ENCODE assay signal across 20 cellular contexts in the genomic region with DNA sequence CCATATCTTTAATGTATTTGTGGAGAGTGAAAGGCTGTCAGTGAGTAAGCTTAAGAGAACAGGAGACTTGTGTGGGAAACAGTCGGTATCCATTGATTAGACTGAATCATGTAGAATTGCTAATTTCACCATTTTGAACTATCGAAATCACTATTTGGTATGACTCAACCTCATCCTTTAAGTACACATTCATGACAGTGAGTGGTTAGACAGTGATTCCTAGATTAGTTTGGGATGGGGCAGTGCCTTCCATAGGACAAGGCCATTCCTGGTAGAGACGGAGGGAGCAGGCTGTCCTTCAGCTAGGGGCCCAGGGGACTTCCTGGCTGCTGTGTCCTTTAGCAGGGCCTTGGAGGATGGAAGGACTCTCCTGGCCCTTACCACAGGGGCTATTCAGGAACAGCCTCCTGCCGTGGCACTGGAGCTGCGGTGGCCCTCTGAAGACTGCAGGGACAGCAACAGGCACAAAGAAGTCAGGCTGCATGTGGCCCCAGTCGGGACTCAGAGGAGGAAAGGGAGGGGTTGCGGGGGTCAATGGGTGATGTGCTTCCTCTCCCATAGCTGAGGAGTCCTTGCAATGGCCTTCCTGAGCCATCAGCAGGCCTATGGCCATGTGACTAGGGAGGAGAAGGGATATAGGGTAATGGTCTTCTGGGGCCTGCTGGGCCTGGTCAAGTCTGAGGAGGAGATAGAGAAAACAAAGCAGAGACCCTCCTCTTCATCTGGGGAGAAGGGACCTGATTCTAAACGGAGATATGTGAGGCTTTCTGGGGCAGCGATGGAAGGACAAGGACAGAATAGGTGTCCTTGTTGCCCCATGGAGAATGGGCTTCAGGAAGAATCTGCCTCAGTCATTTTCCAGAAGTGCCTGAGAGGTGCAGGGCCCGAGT. TPM values are rescaled to one million over a fixed set of nuclear protein-coding genes. Genes with fewer than 3 reads are reported as not detected.
DNase-seq lines count a peak whose midpoint lies in the region; ATAC-seq and TF ChIP-seq lines count a peak whose summit lies in the region.
"Had no signal": no experiment of that assay in that cellular context is flagged by ENCODE, and none has a peak within 500 bp of the region (broad histone marks: within the 10 kb centered on the region; RNA-seq: fewer than 3 reads in every experiment).

No MANE protein-coding gene starts in this region.

- intact Hi-C loops in activated CD4-positive, alpha-beta T cell treated with anti-CD3 and anti-CD28 coated beads for 36 hours (cut with DNase I, micrococcal nuclease), result no loop called here
- intact Hi-C loops in OCI-LY7 (cut with micrococcal nuclease; ENCODE audit: unreplicated experiment), result no loop called here

- peak overlapping the region; percentile 56 for H3K27ac Mint-ChIP-seq in activated CD4-positive, alpha-beta T cell treated with anti-CD3 and anti-CD28 coated beads for 36 hours
- H3K27ac Mint-ChIP-seq in T-cell, result no peak overlapping the region
- H3K27ac Mint-ChIP-seq: CD4-positive, alpha-beta memory T cell; H9 had no signal

- H3K79me1 ChIP-seq in trophoblast cell (ENCODE audit: low read length), result no peaks in the 10 kb centered on the region

- H3K36me3 ChIP-seq in H7 (replicated peaks; ENCODE audit: control insufficient read depth, insufficient read depth, low read length) (no peaks in the 10 kb centered on the region), trophoblast cell (ENCODE audit: control insufficient read depth in 1 of 2, insufficient read depth in 2 of 2, low read length in 2 of 2) (no peaks in the 10 kb centered on the region), OCI-LY7 (ENCODE audit: insufficient read depth, low read length) (no peaks in the 10 kb centered on the region)

- no peaks in the 10 kb centered on the region for H3K9me3 ChIP-seq in trophoblast cell (ENCODE audit: insufficient read depth, low read depth, low read length)
- no peaks in the 10 kb centered on the region for H3K9me3 ChIP-seq in OCI-LY7 (ENCODE audit: low read length)

- ATAC-seq in activated CD4-positive, alpha-beta T cell treated with anti-CD3 and anti-CD28 coated beads for 36 hours, result peak; percentile 63
- ATAC-seq in left lobe of liver (peak; percentile 8), T-cell (replicated peaks in 1 of 4) (no peak), HG03097 (IDR thresholded peaks at IDR 0.05; ENCODE audit: low FRiP score, unreplicated experiment) (no peak)

- H3K27ac ChIP-seq in trophoblast cell (ENCODE audit: low read depth, low read length), result no peak overlapping the region
- no peak overlapping the region for H3K27ac ChIP-seq in OCI-LY7 (ENCODE audit: low read depth, low read length, poor library complexity, severe bottlenecking)
- H3K27ac ChIP-seq: 22Rv1 had no signal

- WGBS in trophoblast cell (ENCODE audit: extremely low coverage, insufficient coverage, insufficient read length), result no CpG with 5 or more reads among the region's 10 CpGs

- no peak overlapping the region for H2BK120ac ChIP-seq in trophoblast cell (ENCODE audit: insufficient read depth, low read length, poor library complexity)

- peak overlapping the region; percentile 10 for H2BK12ac ChIP-seq in trophoblast cell (ENCODE audit: low read length)

- no peak overlapping the region for H2AK5ac ChIP-seq in trophoblast cell (ENCODE audit: low read length)

- peaks cover under 1% of the 10 kb centered on the region for H3K27me3 Mint-ChIP-seq in activated CD4-positive, alpha-beta T cell treated with anti-CD3 and anti-CD28 coated beads for 36 hours
- peaks cover 6 to 8% of the 10 kb centered on the region in 2 donors for H3K27me3 Mint-ChIP-seq in T-cell

- H3K4ac ChIP-seq in trophoblast cell (ENCODE audit: low read depth, low read length), result no peak overlapping the region

- no peaks in the 10 kb centered on the region for H3K9me3 Mint-ChIP-seq in activated CD4-positive, alpha-beta T cell treated with anti-CD3 and anti-CD28 coated beads for 36 hours (ENCODE audit: low read depth)
- H3K9me3 Mint-ChIP-seq in T-cell, result no peaks in the 10 kb centered on the region
- H3K9me3 Mint-ChIP-seq: H9 had no signal

- no peak overlapping the region for H3K4me3 ChIP-seq in H7 (ENCODE audit: insufficient read depth, low read depth, low read length)
- H3K4me3 ChIP-seq in trophoblast cell (ENCODE audit: low read depth, low read length), result no peak overlapping the region
- H3K4me3 ChIP-seq in OCI-LY7 (ENCODE audit: low read depth, low read length, poor library complexity, severe bottlenecking), result no peak overlapping the region

- no peak overlapping the region for H2BK5ac ChIP-seq in trophoblast cell (ENCODE audit: low read depth, low read length, poor library complexity)

- no peaks in the 10 kb centered on the region for H3K9me2 ChIP-seq in OCI-LY7 (ENCODE audit: insufficient read depth, low read length)

- no peak overlapping the region for H4K8ac ChIP-seq in trophoblast cell (ENCODE audit: low read depth, low read length)

- no peaks in the 10 kb centered on the region for H3K27me3 ChIP-seq in H7 (ENCODE audit: control insufficient read depth, insufficient read depth, low read length)
- no peaks in the 10 kb centered on the region for H3K27me3 ChIP-seq in trophoblast cell (ENCODE audit: insufficient read depth, low read length)

- no peak overlapping the region for H3K14ac ChIP-seq in trophoblast cell (ENCODE audit: low read length)

- H3K4me1 ChIP-seq in trophoblast cell (ENCODE audit: control insufficient read depth in 1 of 2, insufficient read depth in 2 of 2, low read length in 2 of 2) (peaks cover 0 to 2% of the 10 kb centered on the region in 2 experiments), OCI-LY7 (ENCODE audit: insufficient read depth, low read length, poor library complexity, severe bottlenecking) (no peaks in the 10 kb centered on the region)

- no peak for TF ChIP-seq CTCF in OCI-LY7 (conservative IDR thresholded peaks at IDR 0.05; ENCODE audit: low read length)

- peaks cover 40% of the 10 kb centered on the region for H3K4me1 Mint-ChIP-seq in activated CD4-positive, alpha-beta T cell treated with anti-CD3 and anti-CD28 coated beads for 36 hours
- no peaks in the 10 kb centered on the region for H3K4me1 Mint-ChIP-seq in T-cell
- H3K4me1 Mint-ChIP-seq: CD4-positive, alpha-beta memory T cell had no signal

- POLR2A ChIA-PET in activated CD4-positive, alpha-beta T cell treated with anti-CD3 and anti-CD28 coated beads for 36 hours (lab: Charles Lee), result interaction anchor here (0.8 to 1.7 kb wide), 4 partner anchors 10 to 31 kb away, joined by 3 to 11 read pairs (median 4); a partner anchor contains a TSS
- POLR2A ChIA-PET in T-cell (lab: Charles Lee), result no interaction called here
- POLR2A ChIA-PET in OCI-LY7 (lab: Charles Lee), result no interaction called here

- DNase-seq in activated CD4-positive, alpha-beta T cell treated with anti-CD3 and anti-CD28 coated beads for 36 hours, result no peak
- DNase-seq in activated CD4-positive, alpha-beta T cell treated with anti-CD3 and anti-CD28 coated beads for 4 hours, result no peak
- DNase-seq in H7, result peak; percentile 8
- DNase-seq in left lobe of liver (ENCODE audit: low spot score), result peak; percentile 55
- no peak for DNase-seq in trophoblast cell
- DNase-seq in T-cell, result no peak
- no peak for DNase-seq in OCI-LY7 (ENCODE audit: low spot score)
- DNase-seq: CD4-positive, alpha-beta memory T cell; DMS79; H9; NCI-H1105 treated with DMSO at 0.1 percent for 48 hours; NCI-H187; NCI-H446; NCI-H69 had no signal

- H3K4me3 Mint-ChIP-seq in activated CD4-positive, alpha-beta T cell treated with anti-CD3 and anti-CD28 coated beads for 36 hours, result no peak overlapping the region
- no peak overlapping the region for H3K4me3 Mint-ChIP-seq in T-cell
- H3K4me3 Mint-ChIP-seq: CD4-positive, alpha-beta memory T cell; H9 had no signal

- CTCF ChIA-PET in activated CD4-positive, alpha-beta T cell treated with anti-CD3 and anti-CD28 coated beads for 36 hours (lab: Charles Lee), result interaction anchor here (0.8 kb wide), 1 partner anchor 18 kb away, joined by 3 read pairs; no protein-coding TSS in a partner anchor
- CTCF ChIA-PET in T-cell (lab: Charles Lee), result no interaction called here
- CTCF ChIA-PET in OCI-LY7 (lab: Charles Lee; ENCODE audit: unreplicated experiment), result no interaction called here

- peaks cover 30% of the 10 kb centered on the region for H3K36me3 Mint-ChIP-seq in activated CD4-positive, alpha-beta T cell treated with anti-CD3 and anti-CD28 coated beads for 36 hours (ENCODE audit: low read depth)
- no peaks in the 10 kb centered on the region for H3K36me3 Mint-ChIP-seq in T-cell
- H3K36me3 Mint-ChIP-seq: CD4-positive, alpha-beta memory T cell had no signal

- H4K91ac ChIP-seq in trophoblast cell (ENCODE audit: low read depth, low read length), result no peak overlapping the region

- H3K18ac ChIP-seq in trophoblast cell (ENCODE audit: low read length), result no peak overlapping the region

- H3K9ac ChIP-seq in trophoblast cell (ENCODE audit: low read length), result no peak overlapping the region

- H3K23ac ChIP-seq in trophoblast cell (ENCODE audit: low read length), result no peak overlapping the region

- no peaks in the 10 kb centered on the region for H3K79me2 ChIP-seq in trophoblast cell (ENCODE audit: control insufficient read depth, insufficient read depth, low read length, poor library complexity)
- H3K79me2 ChIP-seq in OCI-LY7 (ENCODE audit: insufficient read depth, low read depth, low read length), result no peaks in the 10 kb centered on the region

- H4K12ac ChIP-seq in trophoblast cell (ENCODE audit: low read depth, low read length), result no peak overlapping the region

- H2AFZ ChIP-seq in trophoblast cell (ENCODE audit: insufficient read depth, low read length, poor library complexity), result no peak overlapping the region
- no peak overlapping the region for H2AFZ ChIP-seq in OCI-LY7 (ENCODE audit: low read length)

- BruUV-seq in OCI-LY7 (replicated peaks; lab: Mats Ljungman, UMichigan), result no TSS peak

- no peak overlapping the region for H3K4me2 ChIP-seq in trophoblast cell (ENCODE audit: low read length)
- no peak overlapping the region for H3K4me2 ChIP-seq in OCI-LY7 (ENCODE audit: low read length)

- H4K20me1 ChIP-seq in OCI-LY7 (ENCODE audit: insufficient read depth, low read length), result no peaks in the 10 kb centered on the region

RNA-seq across cellular contexts. Expression of a gene that starts 10.7 kb away (rescaled TPM):
- not detected for total RNA-seq in activated CD4-positive, alpha-beta T cell treated with anti-CD3 and anti-CD28 coated beads for 36 hours
- total RNA-seq in H7 (2014; rRNA removed; shearing (Covaris generic)), result not detected in 2 replicates
- total RNA-seq in left lobe of liver (not detected), T-cell (not detected), OCI-LY7 (2022) (not detected in 2 replicates)
- polyA plus RNA-seq in trophoblast cell (2013), result 0.39 and 0.42 TPM in 2 replicates
- not detected in 2 replicates for total RNA-seq in OCI-LY7 (2014; rRNA removed; shearing (Covaris generic))
- total RNA-seq: CD4-positive, alpha-beta memory T cell; G401; H9; HT1080; LHCN-M2 had no signal
- polyA plus RNA-seq: BJ; CD4-positive, alpha-beta memory T cell had no signal

RNA-seq across cellular contexts. Expression of a gene that starts 11.2 kb away (rescaled TPM):
- 100 to 1,000 TPM; 102 to 140 TPM for total RNA-seq in activated CD4-positive, alpha-beta T cell treated with anti-CD3 and anti-CD28 coated beads for 36 hours
- total RNA-seq in H7 (2014; rRNA removed; shearing (Covaris generic)), result 0.18 TPM in 1 of 2 replicates, not detected in the other
- total RNA-seq in left lobe of liver, result 17,840 TPM
- polyA plus RNA-seq in trophoblast cell (2013), result 0.14 and 0.19 TPM in 2 replicates
- 10 to 100 TPM in 1 of 5 donors, 1 to 10 TPM in 3, under 1 TPM in 1; 0.63 to 11.1 (median 6.7) TPM for total RNA-seq in T-cell
- total RNA-seq in OCI-LY7 (2014; rRNA removed; shearing (Covaris generic)), result not detected in 2 replicates
- total RNA-seq in OCI-LY7 (2022), result not detected in 2 replicates
- total RNA-seq: G401, H9, LHCN-M2 had no signal
- polyA plus RNA-seq: CD4-positive, alpha-beta memory T cell had no signal

RNA-seq across cellular contexts. Expression of a gene that starts 54.1 kb away (rescaled TPM):
- not detected for total RNA-seq in activated CD4-positive, alpha-beta T cell treated with anti-CD3 and anti-CD28 coated beads for 36 hours
- not detected in 2 replicates for total RNA-seq in H7 (2014; rRNA removed; shearing (Covaris generic))
- total RNA-seq in left lobe of liver (155 TPM), T-cell (not detected), OCI-LY7 (2022) (not detected in 2 replicates)
- not detected in 2 replicates for polyA plus RNA-seq in trophoblast cell (2013)
- not detected in 2 replicates for total RNA-seq in OCI-LY7 (2014; rRNA removed; shearing (Covaris generic))
- total RNA-seq: CD4-positive, alpha-beta memory T cell; G401; H9; LHCN-M2 had no signal
- polyA plus RNA-seq: BJ; CD4-positive, alpha-beta memory T cell had no signal

Comparison
In these comparisons a context has a peak if more than half of its experiments do, and no peak if none do; other contexts are left out.
1. ATAC-seq: peak in activated CD4-positive, alpha-beta T cell treated with anti-CD3 and anti-CD28 coated beads for 36 hours (single experiment) and left lobe of liver (single experiment); none in T-cell (0 of 4) and HG03097 (single experiment).
2. DNase-seq: peak in H7 (single experiment) and left lobe of liver (single experiment); none in activated CD4-positive, alpha-beta T cell treated with anti-CD3 and anti-CD28 coated beads for 36 hours (single experiment), activated CD4-positive, alpha-beta T cell treated with anti-CD3 and anti-CD28 coated beads for 4 hours (0 of 2), trophoblast cell (0 of 2), T-cell (0 of 34) and OCI-LY7 (single experiment).
3. RNA of a gene that starts 11.2 kb away (total RNA-seq): 17,840 TPM in left lobe of liver (single experiment); 102 to 140 TPM in activated CD4-positive, alpha-beta T cell treated with anti-CD3 and anti-CD28 coated beads for 36 hours, 0.63 to 11.1 TPM in T-cell, 0.18 TPM in H7 and not detected in OCI-LY7; every median in the first group is over 100 times any median in the second.
4. RNA of a gene that starts 54.1 kb away (total RNA-seq): 155 TPM in left lobe of liver (single experiment); not detected in activated CD4-positive, alpha-beta T cell treated with anti-CD3 and anti-CD28 coated beads for 36 hours, not detected in H7, not detected in T-cell and not detected in OCI-LY7; every median in the first group is over 100 times any median in the second.